9 cellular contexts compared by ENCODE assay signal in the genomic region with DNA sequence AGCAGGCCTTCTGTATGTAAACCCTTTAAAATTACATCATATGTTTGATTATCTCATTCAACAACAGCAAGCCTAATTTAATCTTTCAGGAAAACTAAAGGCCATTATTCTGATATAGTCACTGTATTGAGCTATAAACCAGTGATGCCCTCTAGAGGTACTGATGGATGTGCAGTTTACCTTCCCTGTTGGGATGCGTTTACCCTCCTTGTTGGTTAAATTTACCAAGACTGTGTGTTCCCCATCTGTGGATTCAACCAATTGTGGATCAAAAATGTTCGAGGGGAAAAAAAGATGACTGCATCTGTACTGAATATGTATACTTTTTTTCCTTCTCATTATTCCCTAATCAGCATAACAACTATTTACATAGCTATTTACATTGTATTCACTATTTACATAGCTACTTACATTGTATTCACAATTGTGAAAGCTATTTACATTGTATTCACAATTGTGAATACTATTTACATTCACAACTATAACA. TPM values are rescaled to one million over a fixed set of nuclear protein-coding genes. Genes with fewer than 3 reads are reported as not detected.
A peak's percentile ranks its signal among the peaks of the same experiment; 100 is the strongest.
DNase-seq lines count a peak whose midpoint lies in the region; ATAC-seq and TF ChIP-seq lines count a peak whose summit lies in the region.
"Had no signal": no experiment of that assay in that cellular context is flagged by ENCODE, and none has a peak within 500 bp of the region (broad histone marks: within the 10 kb centered on the region; RNA-seq: fewer than 3 reads in every experiment).

No MANE protein-coding gene starts in this region.

- CTCF ChIA-PET in AG04449 (lab: Yijun Ruan, JAX): interaction anchor here (0.6 to 3.9 kb wide), 23 partner anchors 8 to 1169 kb away, joined by 3 to 77 read pairs (median 4); partner anchors contain the start of genes MRPL50, RNF20 and ZNF189

- intact Hi-C loops in lower leg skin (cut with DNase I; ENCODE audit: low total_unique reads): no loop called here

- TF ChIP-seq CTCF in AG04449 (IDR thresholded peaks at IDR 0.05; ENCODE audit: insufficient read depth, low read length, missing control alignments): peak; percentile 37
- TF ChIP-seq CTCF in GM12864 (IDR thresholded peaks at IDR 0.05; ENCODE audit: low read depth, low read length, missing control alignments): peak; percentile 15
- peak; percentile 41 for TF ChIP-seq CTCF in foreskin fibroblast (IDR thresholded peaks at IDR 0.05; ENCODE audit: low read depth, low read length)
- no peak for TF ChIP-seq CTCF in lower leg skin (IDR thresholded peaks at IDR 0.05)

- POLR2A ChIA-PET in AG04449 (lab: Yijun Ruan, JAX): interaction anchor here (1.2 kb wide), 1 partner anchor 10 kb away, joined by 3 read pairs; the partner anchor contains the start of genes MRPL50 and ZNF189

- ATAC-seq in HG03196 (IDR thresholded peaks at IDR 0.05; ENCODE audit: unreplicated experiment) (no peak), HG03342 (IDR thresholded peaks at IDR 0.05; ENCODE audit: unreplicated experiment) (no peak)
- ATAC-seq: gastrocnemius medialis had no signal

- WGBS in lower leg skin, 2 donors: 80 to 87% methylated on average over 2 of the region's 2 CpGs

- DNase-seq in AG04449 (ENCODE audit: low read depth, low spot score) (no peak), GM12864 (ENCODE audit: low read depth) (no peak), SHP77 treated with DMSO at 0.1 percent for 48 hours (lab: John Stamatoyannopoulos, UW) (peak; percentile 28), foreskin fibroblast (no peak), lower leg skin (ENCODE audit: low spot score in 2 of 2) (no peak)
- DNase-seq in activated T-cell treated with anti-CD3 and anti-CD28 coated beads, Interleukin-2, amount 50 U/mL, for 48 hours: no peak
- DNase-seq: gastrocnemius medialis had no signal

- H3K4me3 ChIP-seq in AG04449 (ENCODE audit: low read depth, low read length) (no peak overlapping the region), GM12864 (ENCODE audit: low read depth, low read length) (no peak overlapping the region), foreskin fibroblast (ENCODE audit: low read depth in 1 of 2, low read length in 2 of 2) (no peak overlapping the region), lower leg skin (ENCODE audit: low read depth, poor library complexity, severe bottlenecking) (no peak overlapping the region)
- H3K4me3 ChIP-seq: gastrocnemius medialis had no signal

- no peak for TF ChIP-seq POLR2A in lower leg skin (IDR thresholded peaks at IDR 0.05)

RNA-seq across cellular contexts. Expression of gene BAAT, which starts 3.7 kb away (rescaled TPM):
- total RNA-seq in lower leg skin: not detected

RNA-seq across cellular contexts. Expression of gene MRPL50, which starts 9.9 kb away (rescaled TPM):
- 1 to 10 TPM; 3.8 to 9.3 (median 7.5) TPM for total RNA-seq in lower leg skin

RNA-seq across cellular contexts. Expression of gene ZNF189, which starts 10.1 kb away (rescaled TPM):
- total RNA-seq in lower leg skin: 10 to 100 TPM; 10.2 to 12.8 (median 11.5) TPM

RNA-seq across cellular contexts. Expression of gene ALDOB, which starts 47.0 kb away (rescaled TPM):
- under 1 TPM in 1 of 4 donors, not detected in 3; 0.52 TPM for total RNA-seq in lower leg skin

Comparison
In these comparisons a context has a peak if more than half of its experiments do, and no peak if none do; other contexts are left out.
1. CTCF ChIP-seq: peak in AG04449 (single experiment), GM12864 (single experiment) and foreskin fibroblast (single experiment); none in lower leg skin (0 of 3).